Comparison of ENCODE assay signal across 1 cellular context in genomic region chr1:173415490-173415889, GRCh38.
TF ChIP-seq lines count a peak whose summit lies in the region.

No MANE protein-coding gene starts in this region.

TF ChIP-seq in GM12878, 131 proteins besides CTCF, POLR2A, EP300 and RAD21 (continued from another document):
- TF ChIP-seq SKIL (IDR thresholded peaks at IDR 0.05; ENCODE audit: low read depth, poor library complexity, severe bottlenecking), result peak; percentile 53
- TF ChIP-seq ZNF24 (IDR thresholded peaks at IDR 0.05), result no peak
- peak; percentile 58 for TF ChIP-seq ZNF687 (IDR thresholded peaks at IDR 0.05)
- peak; percentile 63 for TF ChIP-seq CREM (IDR thresholded peaks at IDR 0.05; ENCODE audit: low read depth)
- TF ChIP-seq MEF2A (IDR thresholded peaks at IDR 0.05; ENCODE audit: insufficient read depth, low read depth, low read length), result peak; percentile 72; the same call in 1 of the 2 replicates
- no peak for TF ChIP-seq FOXK2 (IDR thresholded peaks at IDR 0.05)
- TF ChIP-seq GATAD2B (conservative IDR thresholded peaks at IDR 0.05; ENCODE audit: low read depth), result peak; percentile 70; the same call in 1 of the 2 replicates
- no peak for TF ChIP-seq ZNF207 (IDR thresholded peaks at IDR 0.05; ENCODE audit: borderline replicate concordance)
- TF ChIP-seq TBL1XR1 (IDR thresholded peaks at IDR 0.05; ENCODE audit: low read depth, low read length), result peak; percentile 88
- peak; percentile 45; the same call in 1 of the 2 replicates for TF ChIP-seq TAF1 (IDR thresholded peaks at IDR 0.05; ENCODE audit: borderline replicate concordance, low read depth, low read length)
- no peak for TF ChIP-seq NRF1 (conservative IDR thresholded peaks at IDR 0.05; ENCODE audit: low read depth, low read length)
- peak; percentile 81 to 82 for TF ChIP-seq IKZF2 (IDR thresholded peaks at IDR 0.05)
- TF ChIP-seq POLR2AphosphoS2 (IDR thresholded peaks at IDR 0.05; ENCODE audit: low read depth, low read length), result no peak
- 0 out of 2 replicates have a peak, but pooled peaks have one; percentile 43 for TF ChIP-seq TCF3 (IDR thresholded peaks at IDR 0.05; ENCODE audit: borderline replicate concordance, insufficient read depth, low read depth, low read length)
- peak; percentile 62; the same call in 1 of the 2 replicates for TF ChIP-seq IRF4 (IDR thresholded peaks at IDR 0.05; ENCODE audit: low read depth, low read length)
- peak; percentile 43; the same call in 1 of the 2 replicates for TF ChIP-seq ZBED1 (IDR thresholded peaks at IDR 0.05; ENCODE audit: borderline replicate concordance)
- TF ChIP-seq MTA2 (IDR thresholded peaks at IDR 0.05; ENCODE audit: low read depth), result peak; percentile 76
- TF ChIP-seq BHLHE40 (IDR thresholded peaks at IDR 0.05; ENCODE audit: borderline replicate concordance in 1 of 2, low read depth in 2 of 2, low read length in 1 of 2), result peak in 1 of 2 experiments; percentile 53; a peak in 1 of 4 replicates
- TF ChIP-seq POLR2AphosphoS5 (IDR thresholded peaks at IDR 0.05; ENCODE audit: low read length), result peak; percentile 54; the same call in 1 of the 2 replicates
- TF ChIP-seq JUND (IDR thresholded peaks at IDR 0.05; ENCODE audit: low read depth, low read length), result 0 out of 2 replicates have a peak, but pooled peaks have one; percentile 15
- TF ChIP-seq POU2F2 (IDR thresholded peaks at IDR 0.05; ENCODE audit: borderline replicate concordance, low read depth, low read length), result peak; percentile 97
- TF ChIP-seq TCF12 (IDR thresholded peaks at IDR 0.05; ENCODE audit: low read depth, low read length), result 0 out of 2 replicates have a peak, but pooled peaks have one; percentile 47
- TF ChIP-seq EED (IDR thresholded peaks at IDR 0.05; ENCODE audit: low read depth), result peak; percentile 76
- TF ChIP-seq MYB (IDR thresholded peaks at IDR 0.05; ENCODE audit: borderline replicate concordance, low read depth, low read length), result peak; percentile 83; the same call in 1 of the 2 replicates
- peak; percentile 94 for TF ChIP-seq PAX5 (IDR thresholded peaks at IDR 0.05; ENCODE audit: borderline replicate concordance, low read depth, low read length)
- no peak for TF ChIP-seq HCFC1 (IDR thresholded peaks at IDR 0.05; ENCODE audit: low read length)
- TF ChIP-seq YBX1 (IDR thresholded peaks at IDR 0.05), result no peak
- peak; percentile 9; the same call in 1 of the 2 replicates for TF ChIP-seq SMC3 (IDR thresholded peaks at IDR 0.05; ENCODE audit: borderline replicate concordance, low read length)
- TF ChIP-seq SMAD5 (IDR thresholded peaks at IDR 0.05; ENCODE audit: low read depth), result 0 out of 2 replicates have a peak, but pooled peaks have one; percentile 55
- TF ChIP-seq YY1 (IDR thresholded peaks at IDR 0.05; ENCODE audit: low read depth, low read length), result peak; percentile 85
- 0 out of 2 replicates have a peak, but pooled peaks have one; percentile 55 for TF ChIP-seq RELB (IDR thresholded peaks at IDR 0.05; ENCODE audit: low read depth)
- peak; percentile 55; the same call in 1 of the 2 replicates for TF ChIP-seq CHD2 (IDR thresholded peaks at IDR 0.05; ENCODE audit: borderline replicate concordance, low read depth, low read length)
